Comparison of ENCODE assay signal across 14 cellular contexts in the genomic region with DNA sequence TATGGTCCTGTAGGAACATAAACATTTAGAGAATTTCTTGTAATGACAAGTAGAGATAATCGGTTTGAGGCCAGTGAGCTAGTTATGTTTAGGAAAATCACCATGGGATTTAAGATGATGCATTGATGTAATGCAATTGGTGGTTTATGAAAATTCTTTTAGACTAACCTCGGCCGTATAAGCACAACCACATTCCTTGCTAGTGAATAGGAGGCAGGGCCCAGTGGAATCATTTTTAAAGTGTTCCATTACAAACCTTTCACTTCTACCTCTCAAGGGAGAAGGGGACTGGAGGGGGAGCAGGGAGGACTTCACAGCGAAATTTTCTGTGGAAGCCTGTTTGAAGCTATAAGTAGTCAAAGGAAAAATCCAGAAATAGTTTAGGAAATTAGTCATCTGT.
DNase-seq lines count a peak whose midpoint lies in the region; ATAC-seq and TF ChIP-seq lines count a peak whose summit lies in the region.
"Had no signal": no experiment of that assay in that cellular context is flagged by ENCODE, and none has a peak within 500 bp of the region (broad histone marks: within the 10 kb centered on the region; RNA-seq: fewer than 3 reads in every experiment).

No MANE protein-coding gene starts in this region.

- TF ChIP-seq CTCF in osteoblast (IDR thresholded peaks at IDR 0.05; ENCODE audit: extremely low read depth, low read depth, low read length) (no peak), glutamatergic neuron (IDR thresholded peaks at IDR 0.05; ENCODE audit: partially characterized antibody, unreplicated experiment) (no peak)
- TF ChIP-seq CTCF in activated CD8-positive, alpha-beta T cell treated with anti-CD3 and anti-CD28 coated beads for 36 hours (IDR thresholded peaks at IDR 0.05), result no peak

- peak overlapping the region; percentile 98 for H3K27ac ChIP-seq in osteoblast (ENCODE audit: low read depth, low read length)

- POLR2A ChIA-PET in activated CD8-positive, alpha-beta T cell treated with anti-CD3 and anti-CD28 coated beads for 36 hours (lab: Charles Lee), result no interaction called here

- no peaks in the 10 kb centered on the region for H4K20me1 ChIP-seq in osteoblast (ENCODE audit: insufficient read depth, low read length)

- H3K27me3 Mint-ChIP-seq in glutamatergic neuron (ENCODE audit: unreplicated experiment), result no peaks in the 10 kb centered on the region
- peaks cover 15% of the 10 kb centered on the region for H3K27me3 Mint-ChIP-seq in activated CD8-positive, alpha-beta T cell treated with anti-CD3 and anti-CD28 coated beads for 36 hours

- H3K9me3 ChIP-seq in osteoblast (ENCODE audit: low read depth, low read length), result no peaks in the 10 kb centered on the region

- peak overlapping the region; percentile 72 for H3K4me2 ChIP-seq in osteoblast (ENCODE audit: insufficient read depth, low read length)

- no peaks in the 10 kb centered on the region for H3K36me3 ChIP-seq in osteoblast (ENCODE audit: insufficient read depth, low read length)

- no peaks in the 10 kb centered on the region for H3K36me3 Mint-ChIP-seq in glutamatergic neuron (ENCODE audit: unreplicated experiment)
- no peaks in the 10 kb centered on the region for H3K36me3 Mint-ChIP-seq in activated CD8-positive, alpha-beta T cell treated with anti-CD3 and anti-CD28 coated beads for 36 hours (ENCODE audit: low read depth)
- H3K36me3 Mint-ChIP-seq: activated naive CD8-positive, alpha-beta T cell had no signal

- peaks cover 33% of the 10 kb centered on the region for H3K4me1 ChIP-seq in osteoblast (ENCODE audit: insufficient read depth, low read length)

- no peaks in the 10 kb centered on the region for H3K27me3 ChIP-seq in osteoblast (ENCODE audit: insufficient read depth, low read length)

- H3K4me1 Mint-ChIP-seq in glutamatergic neuron (ENCODE audit: low read depth, unreplicated experiment), result peaks cover 5% of the 10 kb centered on the region
- no peaks in the 10 kb centered on the region for H3K4me1 Mint-ChIP-seq in activated CD8-positive, alpha-beta T cell treated with anti-CD3 and anti-CD28 coated beads for 36 hours (ENCODE audit: low read depth)

- no peak overlapping the region for H3K27ac Mint-ChIP-seq in glutamatergic neuron (ENCODE audit: unreplicated experiment)
- no peak overlapping the region for H3K27ac Mint-ChIP-seq in activated CD8-positive, alpha-beta T cell treated with anti-CD3 and anti-CD28 coated beads for 36 hours
- H3K27ac Mint-ChIP-seq: activated CD4-positive, alpha-beta memory T cell treated with anti-CD3 and anti-CD28 coated beads, Interleukin-2, amount 10 ng/mL, durations not matched to agents 7 days and 5 days; activated naive CD8-positive, alpha-beta T cell had no signal

- H3K79me2 ChIP-seq in osteoblast (ENCODE audit: insufficient read depth, low read length), result no peaks in the 10 kb centered on the region

- H3K9me3 Mint-ChIP-seq in glutamatergic neuron (ENCODE audit: unreplicated experiment), result no peaks in the 10 kb centered on the region
- peaks cover 1% of the 10 kb centered on the region for H3K9me3 Mint-ChIP-seq in activated CD8-positive, alpha-beta T cell treated with anti-CD3 and anti-CD28 coated beads for 36 hours

- peak; percentile 78 for DNase-seq in AG20443 (ENCODE audit: low spot score)
- peak; percentile 4 for DNase-seq in NCI-H526 treated with DMSO at 0.1 percent for 48 hours (lab: John Stamatoyannopoulos, UW)
- DNase-seq in dedifferentiated amniotic fluid mesenchymal stem cell (ENCODE audit: extremely low spot score), result peak; percentile 97
- DNase-seq in osteoblast (ENCODE audit: insufficient read length, low spot score, missing footprints), result peak; percentile 83
- DNase-seq in glutamatergic neuron, result no peak
- DNase-seq in foreskin melanocyte, result no peak
- no peak for DNase-seq in occipital lobe (lab: John Stamatoyannopoulos, UW)
- no peak for DNase-seq in activated CD8-positive, alpha-beta T cell treated with anti-CD3 and anti-CD28 coated beads for 36 hours
- DNase-seq: activated CD4-positive, alpha-beta memory T cell treated with anti-CD3 and anti-CD28 coated beads, Interleukin-2, amount 10 ng/mL, durations not matched to agents 7 days and 5 days; effector memory CD4-positive, alpha-beta T cell; NCI-H524 treated with DMSO at 0.1 percent for 48 hours; stimulated activated CD4-positive, alpha-beta T cell treated with anti-CD3 and anti-CD28 coated beads, Interleukin-1b, Interleukin-23, amount 100 ng/mL, for 48 hours; stimulated activated naive CD8-positive, alpha-beta T cell treated with anti-CD3 and anti-CD28 coated beads, Interleukin-15, Interleukin-2, amounts not matched to agents 100 U/mL and 50 U/mL, for 24 hours had no signal

- intact Hi-C loops in activated CD8-positive, alpha-beta T cell treated with anti-CD3 and anti-CD28 coated beads for 36 hours (cut with micrococcal nuclease), result no loop called here

- H3K4me3 Mint-ChIP-seq in glutamatergic neuron (ENCODE audit: unreplicated experiment), result no peak overlapping the region
- H3K4me3 Mint-ChIP-seq in activated CD8-positive, alpha-beta T cell treated with anti-CD3 and anti-CD28 coated beads for 36 hours, result no peak overlapping the region
- H3K4me3 Mint-ChIP-seq: activated CD4-positive, alpha-beta memory T cell treated with anti-CD3 and anti-CD28 coated beads, Interleukin-2, amount 10 ng/mL, durations not matched to agents 7 days and 5 days; activated naive CD8-positive, alpha-beta T cell had no signal

- CTCF ChIA-PET in activated CD8-positive, alpha-beta T cell treated with anti-CD3 and anti-CD28 coated beads for 36 hours (lab: Charles Lee), result interaction anchor here (0.7 kb wide), 1 partner anchor 51 kb away, joined by 3 read pairs; no protein-coding TSS in a partner anchor

- H3K4me3 ChIP-seq in osteoblast (ENCODE audit: insufficient read depth, low read length), result no peak overlapping the region

- ATAC-seq in activated CD8-positive, alpha-beta T cell treated with anti-CD3 and anti-CD28 coated beads for 36 hours, result no peak
- ATAC-seq: stimulated activated naive CD8-positive, alpha-beta T cell treated with anti-CD3 and anti-CD28 coated beads, Interleukin-15, Interleukin-2, amounts not matched to agents 100 U/mL and 50 U/mL, for 24 hours had no signal

- H2AFZ ChIP-seq in osteoblast (ENCODE audit: low read length), result no peak overlapping the region

Comparison
In these comparisons a context has a peak if more than half of its experiments do, and no peak if none do; other contexts are left out.
1. DNase-seq: peak in AG20443 (single experiment), NCI-H526 treated with DMSO at 0.1 percent for 48 hours (single experiment), dedifferentiated amniotic fluid mesenchymal stem cell (single experiment) and osteoblast (single experiment); none in glutamatergic neuron (single experiment), foreskin melanocyte (single experiment), occipital lobe (single experiment) and activated CD8-positive, alpha-beta T cell treated with anti-CD3 and anti-CD28 coated beads for 36 hours (single experiment).